Comparison of ENCODE assay signal across 27 cellular contexts in the genomic region with DNA sequence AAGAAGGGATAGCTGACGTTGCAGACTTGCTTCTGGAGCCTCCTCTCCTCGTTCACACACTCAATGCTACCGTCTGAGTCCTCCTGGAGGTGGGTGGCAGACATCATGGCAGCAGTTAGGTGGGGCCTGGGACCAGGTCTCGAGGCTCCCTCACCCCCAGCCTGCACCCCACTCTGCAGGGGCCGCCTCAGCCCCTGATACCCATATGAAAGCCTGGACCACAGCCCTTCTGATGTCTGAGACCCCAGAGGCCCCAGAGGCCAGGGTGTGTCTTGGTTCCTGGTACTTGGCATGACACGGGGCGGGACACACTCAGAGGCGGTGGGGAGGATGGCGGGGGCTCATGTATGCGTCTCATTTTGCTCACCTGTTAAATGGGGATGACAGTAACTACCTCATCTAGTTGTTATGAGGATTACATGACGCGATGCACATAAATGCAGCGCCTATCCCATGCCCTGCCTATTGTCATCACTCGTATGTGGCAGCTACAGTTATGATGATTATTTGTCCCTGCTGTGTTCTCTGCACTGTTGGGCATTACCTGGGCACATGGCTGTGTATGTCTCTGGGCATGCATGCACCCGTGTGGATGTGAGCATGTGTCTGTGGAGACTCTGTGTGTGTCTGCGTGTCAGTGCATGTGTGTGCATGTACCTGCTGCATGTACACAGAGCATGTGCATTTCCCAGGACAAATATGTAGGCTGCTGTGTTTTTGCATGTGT. TPM values are rescaled to one million over a fixed set of nuclear protein-coding genes. Genes with fewer than 3 reads are reported as not detected.
DNase-seq lines count a peak whose midpoint lies in the region; ATAC-seq and TF ChIP-seq lines count a peak whose summit lies in the region.
"Had no signal": no experiment of that assay in that cellular context is flagged by ENCODE, and none has a peak within 500 bp of the region (broad histone marks: within the 10 kb centered on the region; RNA-seq: fewer than 3 reads in every experiment).

No MANE protein-coding gene starts in this region.

- H3K27ac ChIP-seq in H9 (ENCODE audit: insufficient read length, low read depth, low read length) (no peak overlapping the region), RWPE2 (ENCODE audit: poor library complexity, severe bottlenecking) (no peak overlapping the region), left lung (no peak overlapping the region), spleen (no peak overlapping the region)
- H3K27ac ChIP-seq: C4-2B, neutrophil, stomach, transverse colon had no signal

- no peaks in the 10 kb centered on the region for H3K79me2 ChIP-seq in H9 (ENCODE audit: insufficient read depth, low read length)

- no peaks in the 10 kb centered on the region for H3K79me1 ChIP-seq in H9 (ENCODE audit: insufficient read depth, low read depth, low read length, poor library complexity, severe bottlenecking)

- no peak overlapping the region for H3K4me3 ChIP-seq in RWPE2 (ENCODE audit: severe bottlenecking)
- no peak overlapping the region for H3K4me3 ChIP-seq in left lung
- no peak overlapping the region for H3K4me3 ChIP-seq in spleen
- H3K4me3 ChIP-seq: stomach, transverse colon had no signal

- no peak overlapping the region for H3K56ac ChIP-seq in H9 (ENCODE audit: insufficient read length, low read depth, low read length)

- no peak overlapping the region for H3K4me2 ChIP-seq in H9 (ENCODE audit: insufficient read depth, insufficient read length, low read length)
- H3K4me2 ChIP-seq: SK-N-SH had no signal

- no peak overlapping the region; a peak in 1 of 7 replicates for H3K27ac Mint-ChIP-seq in H9
- H3K27ac Mint-ChIP-seq: activated CD8-positive, alpha-beta T cell treated with anti-CD3 and anti-CD28 coated beads for 36 hours; T-helper 17 cell had no signal

- H3K36me3 ChIP-seq in RWPE2 (ENCODE audit: low read depth) (no peaks in the 10 kb centered on the region), left lung (no peaks in the 10 kb centered on the region), spleen (no peaks in the 10 kb centered on the region)
- H3K36me3 ChIP-seq: neutrophil, stomach, transverse colon had no signal

- H2BK12ac ChIP-seq in H9 (ENCODE audit: insufficient read length, low read depth, low read length): no peak overlapping the region

- no peak overlapping the region for H4K91ac ChIP-seq in H9 (ENCODE audit: insufficient read length, low read depth, low read length)

- H3K4me1 Mint-ChIP-seq in H9: peaks cover 25 to 41% of the 10 kb centered on the region in 2 experiments

- no peak overlapping the region for H4K5ac ChIP-seq in H9 (ENCODE audit: insufficient read length, low read depth, low read length)

- no peak overlapping the region for H3T11ph ChIP-seq in H9 (ENCODE audit: low read length)

- DNase-seq in H9: peak; percentile 16
- DNase-seq in RWPE2 (ENCODE audit: low spot score): peak; percentile 69
- peak; percentile 9 to 42 for DNase-seq in left lung
- DNase-seq in spleen: peak; percentile 64
- DNase-seq in NAMALWA (ENCODE audit: low spot score): no peak
- DNase-seq: activated CD4-positive, CD25-positive, alpha-beta regulatory T cell treated with anti-CD3 and anti-CD28 coated beads, Interleukin-2, amount 50 U/mL, for 72 hours; activated CD8-positive, alpha-beta T cell treated with anti-CD3 and anti-CD28 coated beads for 36 hours; activated T-cell treated with anti-CD3 and anti-CD28 coated beads, Interleukin-2, amount 50 U/mL, for 1 hour; DMS79 treated with DMSO at 0.1 percent for 48 hours; effector memory CD4-positive, alpha-beta T cell; GF-D8; HCEC 1CT; KG1; mammary epithelial cell; MM.1S; NCI-H1417; NCI-H510A; SK-N-SH; stimulated activated CD4-positive, alpha-beta T cell treated with anti-CD3 and anti-CD28 coated beads, Interleukin-1b, Interleukin-23, amount 100 ng/mL, for 48 hours; stimulated activated CD8-positive, alpha-beta memory T cell treated with anti-CD3 and anti-CD28 coated beads, Interleukin-4, amount 100 ng/mL, for 48 hours; stomach; transverse colon had no signal

- no peak for TF ChIP-seq POLR2A in spleen (IDR thresholded peaks at IDR 0.05)

- no peak overlapping the region for H2AK5ac ChIP-seq in H9 (ENCODE audit: insufficient read length, low read length)

- H3K9me3 ChIP-seq in H9 (ENCODE audit: control insufficient read depth, low read depth, low read length): no peaks in the 10 kb centered on the region
- H3K9me3 ChIP-seq in RWPE2 (ENCODE audit: severe bottlenecking): no peaks in the 10 kb centered on the region
- H3K9me3 ChIP-seq in left lung: no peaks in the 10 kb centered on the region
- H3K9me3 ChIP-seq in spleen: no peaks in the 10 kb centered on the region
- H3K9me3 ChIP-seq: neutrophil, SK-N-SH, stomach, transverse colon had no signal

- peaks cover 3% of the 10 kb centered on the region for H3K27me3 Mint-ChIP-seq in H9 (ENCODE audit: low read depth)
- H3K27me3 Mint-ChIP-seq: activated CD8-positive, alpha-beta T cell treated with anti-CD3 and anti-CD28 coated beads for 36 hours had no signal

- H3K23ac ChIP-seq in H9 (ENCODE audit: insufficient read length, low read depth, low read length): no peak overlapping the region

- no peak overlapping the region for H3K9ac ChIP-seq in H9 (ENCODE audit: extremely low read depth, insufficient read length, low read length)
- H3K9ac ChIP-seq: SK-N-SH had no signal

- ATAC-seq in RWPE2 (ENCODE audit: low read depth) (no peak), left lung (no peak), GM21737 (IDR thresholded peaks at IDR 0.05; ENCODE audit: unreplicated experiment) (no peak), HG03039 (IDR thresholded peaks at IDR 0.05; ENCODE audit: unreplicated experiment) (no peak)
- ATAC-seq: activated CD8-positive, alpha-beta T cell treated with anti-CD3 and anti-CD28 coated beads for 36 hours; T-helper 17 cell had no signal

- H2BK5ac ChIP-seq in H9 (ENCODE audit: insufficient read length, low read length): no peak overlapping the region

- H2BK20ac ChIP-seq in H9 (ENCODE audit: low read depth, low read length, poor library complexity, severe bottlenecking): no peak overlapping the region

- intact Hi-C loops in left lung (cut with DNase I): no loop called here
- intact Hi-C loops in spleen (cut with DNase I; ENCODE audit: low total_unique reads): no loop called here

- H3K14ac ChIP-seq in H9 (ENCODE audit: insufficient read depth, low read length): no peak overlapping the region

- H3K18ac ChIP-seq in H9 (ENCODE audit: insufficient read length, low read depth, low read length): no peak overlapping the region

- no peaks in the 10 kb centered on the region; a peak in 1 of 7 replicates for H3K36me3 Mint-ChIP-seq in H9 (ENCODE audit: insufficient read depth in 1 of 3, low read depth in 3 of 3)

- no peaks in the 10 kb centered on the region for H4K20me1 ChIP-seq in H9 (ENCODE audit: control insufficient read depth, insufficient read depth, insufficient read length)

- peaks cover 2% of the 10 kb centered on the region; the same call in 1 of the 2 replicates for H3K4me1 ChIP-seq in H9 (ENCODE audit: insufficient read depth, low read length)
- H3K4me1 ChIP-seq in RWPE2 (ENCODE audit: insufficient read depth, poor library complexity, severe bottlenecking): no peaks in the 10 kb centered on the region
- H3K4me1 ChIP-seq in left lung: no peaks in the 10 kb centered on the region
- no peaks in the 10 kb centered on the region for H3K4me1 ChIP-seq in spleen
- H3K4me1 ChIP-seq: stomach, transverse colon had no signal

- H3K9me3 Mint-ChIP-seq in H9: no peaks in the 10 kb centered on the region
- H3K9me3 Mint-ChIP-seq: activated CD8-positive, alpha-beta T cell treated with anti-CD3 and anti-CD28 coated beads for 36 hours had no signal

- H2AFZ ChIP-seq in H9 (ENCODE audit: low read length): no peak overlapping the region

- TF ChIP-seq CTCF in H9 (conservative IDR thresholded peaks at IDR 0.05) (no peak), RWPE2 (IDR thresholded peaks at IDR 0.05; ENCODE audit: poor library complexity, severe bottlenecking) (no peak), left lung (IDR thresholded peaks at IDR 0.05) (no peak), spleen (IDR thresholded peaks at IDR 0.05 in 8 of 11, conservative IDR thresholded peaks at IDR 0.05 in 3 of 11) (no peak)

- no peaks in the 10 kb centered on the region for H3K23me2 ChIP-seq in H9 (ENCODE audit: insufficient read length, low read depth, low read length, poor library complexity, severe bottlenecking)

- no peak overlapping the region for H3K4ac ChIP-seq in H9 (ENCODE audit: low read depth, low read length)

- H3K4me3 Mint-ChIP-seq in H9: no peak overlapping the region
- H3K4me3 Mint-ChIP-seq: activated CD8-positive, alpha-beta T cell treated with anti-CD3 and anti-CD28 coated beads for 36 hours had no signal

- WGBS in H9 (ENCODE audit: extremely low coverage, insufficient read length, low lambda C conversion rate): no CpG with 5 or more reads among the region's 16 CpGs
- 87 to 95% (median 89%) methylated on average over 16 of the region's 16 CpGs for WGBS in spleen, 5 donors

- H4K8ac ChIP-seq in H9 (replicated peaks; ENCODE audit: insufficient read length, low read depth, low read length): no peak overlapping the region

- H2BK15ac ChIP-seq in H9 (ENCODE audit: low read depth, low read length): no peak overlapping the region

- no peak overlapping the region for H2BK120ac ChIP-seq in H9 (ENCODE audit: low read depth, low read length, poor library complexity, severe bottlenecking)

- H3K27me3 ChIP-seq in H9 (ENCODE audit: insufficient read depth, low read length) (no peaks in the 10 kb centered on the region), RWPE2 (ENCODE audit: insufficient read depth, poor library complexity, severe bottlenecking) (no peaks in the 10 kb centered on the region), left lung (no peaks in the 10 kb centered on the region), spleen (replicated peaks in 1 of 7) (no peaks in the 10 kb centered on the region)
- H3K27me3 ChIP-seq: neutrophil, transverse colon had no signal

RNA-seq across cellular contexts. Expression of gene FEM1B, which starts 39.9 kb away (rescaled TPM):
- total RNA-seq in H9 (2021): 77.9 and 83.3 TPM in 2 replicates
- 10 to 100 TPM; 44.1 to 44.4 TPM for total RNA-seq in left lung
- 10 to 100 TPM; 43.5 to 63.5 (median 45.6) TPM for total RNA-seq in spleen
- 10 to 100 TPM in 1 of 3 donors, 1 to 10 TPM in 2; 6.2 to 10.4 (median 7.5) TPM for polyA plus RNA-seq in spleen
